Comparison of ENCODE assay signal across 10 cellular contexts in genomic region chr16:66364117-66364958, GRCh38. TPM values are rescaled to one million over a fixed set of nuclear protein-coding genes. Genes with fewer than 3 reads are reported as not detected.
DNase-seq lines count a peak whose midpoint lies in the region; ATAC-seq and TF ChIP-seq lines count a peak whose summit lies in the region.
"Had no signal": no experiment of that assay in that cellular context is flagged by ENCODE, and none has a peak within 500 bp of the region (broad histone marks: within the 10 kb centered on the region; RNA-seq: fewer than 3 reads in every experiment).

No MANE protein-coding gene starts in this region.

- no peaks in the 10 kb centered on the region for H3K36me3 ChIP-seq in right lobe of liver
- H3K36me3 ChIP-seq in transverse colon = no peaks in the 10 kb centered on the region
- H3K36me3 ChIP-seq: HAP-1 had no signal

- TF ChIP-seq POLR2A in right lobe of liver (IDR thresholded peaks at IDR 0.05) = no peak
- no peak for TF ChIP-seq POLR2A in transverse colon (IDR thresholded peaks at IDR 0.05)

- H3K27me3 ChIP-seq in right lobe of liver (no peaks in the 10 kb centered on the region), transverse colon (peaks cover 6% of the 10 kb centered on the region)

- TF ChIP-seq EP300 in transverse colon (IDR thresholded peaks at IDR 0.05; ENCODE audit: low read depth) = no peak

- TF ChIP-seq CTCF in choroid plexus epithelial cell (conservative IDR thresholded peaks at IDR 0.05; ENCODE audit: low read depth, low read length) = no peak
- TF ChIP-seq CTCF in right lobe of liver (IDR thresholded peaks at IDR 0.05) = no peak
- TF ChIP-seq CTCF in transverse colon (IDR thresholded peaks at IDR 0.05) = no peak

- no peak overlapping the region for H3K27ac ChIP-seq in right lobe of liver
- peak overlapping the region; percentile 13 to 51 (median 40) for H3K27ac ChIP-seq in transverse colon
- H3K27ac ChIP-seq: 22Rv1 had no signal

- H3K9me3 ChIP-seq in right lobe of liver (no peaks in the 10 kb centered on the region), transverse colon (no peaks in the 10 kb centered on the region)
- H3K9me3 ChIP-seq: HAP-1 had no signal

- H3K4me1 ChIP-seq in right lobe of liver = no peaks in the 10 kb centered on the region
- peaks cover 3 to 22% (median 8%) of the 10 kb centered on the region in 4 donors for H3K4me1 ChIP-seq in transverse colon
- H3K4me1 ChIP-seq: HAP-1 had no signal

- H3K4me3 ChIP-seq in choroid plexus epithelial cell (ENCODE audit: low read depth, low read length) = no peak overlapping the region
- H3K4me3 ChIP-seq in right lobe of liver = no peak overlapping the region
- no peak overlapping the region for H3K4me3 ChIP-seq in transverse colon
- H3K4me3 ChIP-seq: HAP-1 had no signal

- intact Hi-C loops in right lobe of liver (cut with DNase I) = no loop called here
- intact Hi-C loops in transverse colon (cut with DNase I; ENCODE audit: low total_unique reads) = no loop called here

- WGBS in right lobe of liver (ENCODE audit: insufficient coverage, low coverage, low lambda C conversion rate, missing lambda C conversion rate) = 22% methylated on average over 11 of the region's 16 CpGs
- WGBS in transverse colon (ENCODE audit: low coverage in 1 of 2), 2 donors = 40 to 41% methylated on average over 3 to 16 of the region's 16 CpGs

- ATAC-seq in right lobe of liver (peak; percentile 22 to 55 (median 39)), HG02588 (IDR thresholded peaks at IDR 0.05; ENCODE audit: unreplicated experiment) (no peak), HG02938 (IDR thresholded peaks at IDR 0.05; ENCODE audit: unreplicated experiment) (no peak)

- DNase-seq in DMS53 (lab: John Stamatoyannopoulos, UW) (peak; percentile 42), DMS53 treated with DMSO at 0.1 percent for 48 hours (lab: John Stamatoyannopoulos, UW; ENCODE audit: unreplicated experiment) (no peak), choroid plexus epithelial cell (ENCODE audit: low read depth) (peak; percentile 23), right lobe of liver (peak in 1 of 3 donors; percentile 57), transverse colon (peak; percentile 38), NCI-H2107 treated with DMSO at 0.1 percent for 48 hours (lab: John Stamatoyannopoulos, UW; ENCODE audit: unreplicated experiment) (no peak)

- in situ Hi-C loops in transverse colon (cut with MboI; ENCODE audit: low pct_ligation_motif_present in 1 of 4, low pct_unique_long_range_greater_than_20kb in 1 of 4, low sequenced_read_pairs in 3 of 4) = no loop called here

RNA-seq across cellular contexts. Expression of gene CDH5, which starts 2.2 kb away (rescaled TPM):
- 10 to 100 TPM in 5 of 6 experiments, 1 to 10 TPM in 1; 9.0 to 25.7 (median 15.4) TPM for total RNA-seq in right lobe of liver
- 10 to 100 TPM in 1 of 4 donors, 1 to 10 TPM in 3; 6.0 to 18.1 (median 6.8) TPM for total RNA-seq in transverse colon

Comparison
In these comparisons a context has a peak if more than half of its experiments do, and no peak if none do; other contexts are left out.
1. DNase-seq: peak in DMS53 (single experiment), choroid plexus epithelial cell (single experiment) and transverse colon (single experiment); none in DMS53 treated with DMSO at 0.1 percent for 48 hours (single experiment) and NCI-H2107 treated with DMSO at 0.1 percent for 48 hours (single experiment).
2. ATAC-seq: peak in right lobe of liver (4 of 4); none in HG02588 (single experiment) and HG02938 (single experiment).
3. H3K27ac ChIP-seq: peak in transverse colon (4 of 4); none in right lobe of liver (0 of 3).